32 cellular contexts compared by ENCODE assay signal in genomic region chr11:101523634-101524260, GRCh38.
"Had no signal": no experiment of that assay in that cellular context is flagged by ENCODE, and none has a peak within 500 bp of the region (broad histone marks: within the 10 kb centered on the region; RNA-seq: fewer than 3 reads in every experiment).

No MANE protein-coding gene starts in this region.

- DNase-seq: activated CD4-positive, alpha-beta T cell treated with anti-CD3 and anti-CD28 coated beads for 48 hours; activated CD4-positive, alpha-beta T cell treated with anti-CD3 and anti-CD28 coated beads, Interleukin-2, amount 50 U/mL, for 48 hours; activated CD8-positive, alpha-beta memory T cell treated with anti-CD3 and anti-CD28 coated beads for 24 hours; activated gamma-delta T cell treated with Interleukin-2 at 50 U/mL for 16 hours; activated naive CD4-positive, alpha-beta T cell treated with anti-CD3 and anti-CD28 coated beads, Interleukin-2, amount 50 U/mL, for 16 hours; amniotic stem cell; central memory CD4-positive, alpha-beta T cell; gastrocnemius medialis; glutamatergic neuron; islet precursor cell; left cardiac atrium; left ventricle myocardium superior; naive B cell; nephron progenitor cell; pancreas; retina; stimulated activated CD4-positive, alpha-beta T cell treated with anti-CD3 and anti-CD28 coated beads, Interleukin-12 subunit alpha, Interleukin-12 subunit beta, amount 100 ng/mL, for 4 hours; stimulated activated CD4-positive, alpha-beta T cell treated with anti-CD3 and anti-CD28 coated beads, Interleukin-4, amount 100 ng/mL, for 4 hours; stimulated activated CD8-positive, alpha-beta memory T cell treated with anti-CD3 and anti-CD28 coated beads, Interleukin-4, amount 100 ng/mL, for 48 hours; stimulated activated naive CD8-positive, alpha-beta T cell treated with anti-CD3 and anti-CD28 coated beads, Interleukin-15, amount 100 ng/mL, for 72 hours; substantia nigra; T-helper 1 cell; uterus had no signal

- H3K4me1 ChIP-seq: gastrocnemius medialis, pancreas, prostate gland, uterus had no signal

- H3K27me3 ChIP-seq: gastrocnemius medialis, neutrophil, pancreas, uterus had no signal

- H3K9me3 ChIP-seq: gastrocnemius medialis, neutrophil, pancreas, prostate gland, uterus had no signal

- FAIRE-seq: astrocyte, pancreas had no signal

- H3K4me1 Mint-ChIP-seq: mesothelial cell of epicardium; nephron progenitor cell; stimulated activated naive CD8-positive, alpha-beta T cell treated with anti-CD3 and anti-CD28 coated beads, Interleukin-15, amount 100 ng/mL, for 72 hours had no signal

- H3K4me3 ChIP-seq: gastrocnemius medialis, pancreas, prostate gland, skin epidermis, uterus had no signal

- H3K27me3 Mint-ChIP-seq: stimulated activated memory B cell treated with anti-CD40 and anti-IgM and Interleukin-4, amounts not matched to agents 10 μg/mL and 1 μg/mL and 100 μg/mL, for 72 hours; stimulated activated naive CD8-positive, alpha-beta T cell treated with anti-CD3 and anti-CD28 coated beads, Interleukin-15, amount 100 ng/mL, for 72 hours; type B pancreatic cell had no signal

- H3K36me3 Mint-ChIP-seq: mesothelial cell of epicardium; stimulated activated memory B cell treated with anti-CD40 and anti-IgM and Interleukin-4, amounts not matched to agents 10 μg/mL and 1 μg/mL and 100 μg/mL, for 72 hours; type B pancreatic cell had no signal

- H3K4me3 Mint-ChIP-seq: mesothelial cell of epicardium; naive B cell; nephron progenitor cell; stimulated activated memory B cell treated with anti-CD40 and anti-IgM and Interleukin-4, amounts not matched to agents 10 μg/mL and 1 μg/mL and 100 μg/mL, for 72 hours; stimulated activated naive CD8-positive, alpha-beta T cell treated with anti-CD3 and anti-CD28 coated beads, Interleukin-15, amount 100 ng/mL, for 72 hours; T-helper 2 cell treated with Interferon-gamma antibody and Interleukin-4, amounts not matched to agents 5 μg/mL and 100 μg/mL, for 36 hours; type B pancreatic cell had no signal

- H3K27ac ChIP-seq: epithelial cell of prostate, gastrocnemius medialis, neutrophil, pancreas, prostate gland, skin epidermis, uterus had no signal

- H3K27ac Mint-ChIP-seq: mesothelial cell of epicardium; naive B cell; nephron progenitor cell; stimulated activated memory B cell treated with anti-CD40 and anti-IgM and Interleukin-4, amounts not matched to agents 10 μg/mL and 1 μg/mL and 100 μg/mL, for 72 hours; stimulated activated naive CD8-positive, alpha-beta T cell treated with anti-CD3 and anti-CD28 coated beads, Interleukin-15, amount 100 ng/mL, for 72 hours; T-helper 2 cell treated with Interferon-gamma antibody and Interleukin-4, amounts not matched to agents 5 μg/mL and 100 μg/mL, for 36 hours; type B pancreatic cell had no signal

- H3K9me3 Mint-ChIP-seq: T-helper 2 cell treated with Interferon-gamma antibody and Interleukin-4, amounts not matched to agents 5 μg/mL and 100 μg/mL, for 36 hours had no signal

- H3K36me3 ChIP-seq: gastrocnemius medialis, neutrophil, pancreas, prostate gland, uterus had no signal
